In genomic region chr11:35112846-35113105, GRCh38 we compare ENCODE assay signal across 20 cellular contexts.
"Had no signal": no experiment of that assay in that cellular context is flagged by ENCODE, and none has a peak within 500 bp of the region (broad histone marks: within the 10 kb centered on the region; RNA-seq: fewer than 3 reads in every experiment).

No MANE protein-coding gene starts in this region.

- H3K36me3 ChIP-seq: heart left ventricle, right atrium auricular region, spleen, transverse colon had no signal

- H3K27me3 ChIP-seq: heart left ventricle, right atrium auricular region, spleen, testis, transverse colon had no signal

- H3K9me3 ChIP-seq: heart left ventricle, right atrium auricular region, spleen, testis, transverse colon had no signal

- H3K4me1 ChIP-seq: testis had no signal

- DNase-seq: activated B cell treated with CpG ODN at 0.5 μM for 24 hours; activated CD8-positive, alpha-beta memory T cell treated with anti-CD3 and anti-CD28 coated beads, Interleukin-2, amount 10 ng/mL, durations not matched to agents 7 days and 5 days; activated CD8-positive, alpha-beta T cell treated with anti-CD3 and anti-CD28 coated beads, Interleukin-2, amount 10 ng/mL, durations not matched to agents 7 days and 5 days; activated naive CD8-positive, alpha-beta T cell treated with anti-CD3 and anti-CD28 coated beads, Interleukin-2, amount 50 U/mL, for 24 hours; activated T-cell treated with anti-CD3 and anti-CD28 coated beads, Interleukin-2, amount 50 U/mL, for 48 hours; dermis blood vessel endothelial cell; effector CD4-positive, alpha-beta T cell; heart left ventricle; hypothalamus; immature natural killer cell; naive thymus-derived CD8-positive, alpha-beta T cell; occipital lobe; spleen; stimulated activated naive CD4-positive, alpha-beta T cell treated with Interleukin-2 at 50 U/mL for 16 hours; T-cell; testis; transverse colon had no signal

- FAIRE-seq: colon, urothelium cell line had no signal

- H3K27ac ChIP-seq: heart left ventricle, right atrium auricular region, testis, transverse colon had no signal

- ATAC-seq: activated CD8-positive, alpha-beta memory T cell treated with anti-CD3 and anti-CD28 coated beads, Interleukin-2, amount 10 ng/mL, durations not matched to agents 7 days and 5 days; activated CD8-positive, alpha-beta T cell treated with anti-CD3 and anti-CD28 coated beads, Interleukin-2, amount 10 ng/mL, durations not matched to agents 7 days and 5 days; activated naive CD8-positive, alpha-beta T cell treated with anti-CD3 and anti-CD28 coated beads, Interleukin-2, amount 50 U/mL, for 24 hours; heart left ventricle; naive thymus-derived CD8-positive, alpha-beta T cell; T-cell had no signal

- H3K4me3 ChIP-seq: heart left ventricle, right atrium auricular region, spleen, testis, transverse colon had no signal
